ENCODE assay signal across 8 cellular contexts in the genomic region with DNA sequence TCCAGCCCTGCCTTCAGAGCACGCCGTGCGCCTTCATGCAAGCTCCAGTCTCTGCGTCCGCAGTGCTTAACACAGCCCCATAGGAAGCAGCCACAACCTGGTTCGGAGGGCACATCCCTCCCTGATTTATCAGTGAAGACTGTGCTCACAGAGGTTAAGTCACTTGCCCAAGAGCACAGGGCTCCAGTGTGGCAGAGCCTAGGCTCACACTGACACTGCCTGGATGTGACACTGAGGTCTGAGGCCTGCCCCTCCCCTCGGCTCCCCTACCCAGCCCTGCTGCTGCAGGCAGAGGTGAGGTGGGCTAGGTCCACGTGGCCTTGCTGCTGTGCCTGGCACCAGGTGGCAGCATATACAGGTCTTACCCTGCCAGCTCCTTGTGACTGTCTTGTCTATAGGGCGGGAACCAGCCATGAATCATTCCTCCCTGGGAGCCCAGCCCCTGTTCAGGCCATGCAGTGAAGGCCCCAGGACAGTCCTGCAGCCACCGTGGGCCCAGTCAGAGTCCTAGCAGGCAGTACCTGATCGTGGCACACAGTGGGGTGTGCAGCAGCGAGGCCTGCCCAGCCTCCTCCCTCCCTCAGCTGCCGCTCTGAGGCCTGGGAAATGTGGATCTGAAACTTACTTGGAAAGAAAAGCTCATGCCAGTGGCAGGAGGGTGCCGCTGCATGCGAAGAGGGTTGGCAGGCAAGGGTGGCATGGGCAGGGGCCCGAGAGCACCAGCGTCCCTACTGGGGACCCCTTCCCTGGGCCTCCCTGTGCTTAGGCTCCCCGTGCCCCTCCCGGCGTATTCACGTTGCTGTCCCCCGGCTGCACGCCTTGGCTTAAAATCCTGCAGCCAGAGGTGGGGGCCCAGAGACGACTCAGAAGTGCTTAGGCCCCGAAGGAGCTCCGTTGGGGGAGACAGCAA. TPM values are rescaled to one million over a fixed set of nuclear protein-coding genes. Genes with fewer than 3 reads are reported as not detected.
DNase-seq lines count a peak whose midpoint lies in the region; ATAC-seq and TF ChIP-seq lines count a peak whose summit lies in the region.

No MANE protein-coding gene starts in this region.

- H3K27me3 Mint-ChIP-seq in dendritic cell treated with granulocyte-macrophage colony-stimulating factor and Interleukin-4, amounts not matched to agents 40 ng/mL and 50 ng/mL, for 4 days: no peaks in the 10 kb centered on the region

- peaks cover 23% of the 10 kb centered on the region for H4K20me1 ChIP-seq in DND-41 (ENCODE audit: insufficient read depth, low read length)

- H3K4me1 ChIP-seq in DND-41 (ENCODE audit: insufficient read depth, low read length) (peaks cover 38% of the 10 kb centered on the region), suprapubic skin (peaks cover 56% of the 10 kb centered on the region)

- peak overlapping the region; percentile 68; the same call in 1 of the 2 replicates for H2AFZ ChIP-seq in DND-41 (ENCODE audit: low read depth, low read length)

- H3K9me3 ChIP-seq in DND-41 (ENCODE audit: insufficient read depth, low read length, severe bottlenecking) (no peaks in the 10 kb centered on the region), suprapubic skin (no peaks in the 10 kb centered on the region)

- ATAC-seq in DND-41 (ENCODE audit: insufficient read depth, low read depth): peak; percentile 24
- ATAC-seq in GM18858 (IDR thresholded peaks at IDR 0.05; ENCODE audit: unreplicated experiment): no peak
- no peak for ATAC-seq in GM21786 (IDR thresholded peaks at IDR 0.05; ENCODE audit: unreplicated experiment)

- H3K4me3 Mint-ChIP-seq in dendritic cell treated with granulocyte-macrophage colony-stimulating factor and Interleukin-4, amounts not matched to agents 40 ng/mL and 50 ng/mL, for 4 days: peak overlapping the region; percentile 97

- TF ChIP-seq EP300 in suprapubic skin (IDR thresholded peaks at IDR 0.05): no peak

- H3K9me3 Mint-ChIP-seq in dendritic cell treated with granulocyte-macrophage colony-stimulating factor and Interleukin-4, amounts not matched to agents 40 ng/mL and 50 ng/mL, for 4 days: peaks cover 9% of the 10 kb centered on the region

- peak overlapping the region; percentile 64 for H3K4me2 ChIP-seq in DND-41 (ENCODE audit: insufficient read depth, low read length)

- TF ChIP-seq CTCF in DND-41 (IDR thresholded peaks at IDR 0.05; ENCODE audit: borderline replicate concordance, extremely low read depth, low read length, poor library complexity, severe bottlenecking) (peak; percentile 60), LNCAP (IDR thresholded peaks at IDR 0.05) (peak; percentile 58), WI38 (IDR thresholded peaks at IDR 0.05; ENCODE audit: low read depth, low read length) (0 out of 2 replicates have a peak, but pooled peaks have one; percentile 6), suprapubic skin (IDR thresholded peaks at IDR 0.05) (no peak)

- H3K79me2 ChIP-seq in DND-41 (ENCODE audit: insufficient read depth, low read length): peaks cover 42% of the 10 kb centered on the region

- intact Hi-C loops in dendritic cell treated with granulocyte-macrophage colony-stimulating factor and Interleukin-4, amounts not matched to agents 40 ng/mL and 50 ng/mL, for 4 days (cut with micrococcal nuclease): loop anchor here (5.0 to 10.0 kb wide), 2 partner anchors 33 to 154 kb away; no protein-coding TSS in a partner anchor

- H3K4me3 ChIP-seq in DND-41 (ENCODE audit: low read depth in 1 of 2, low read length in 2 of 2): peak overlapping the region in 1 of 2 experiments; percentile 67; a peak in 3 of 4 replicates
- H3K4me3 ChIP-seq in WI38 (ENCODE audit: low read depth, low read length): peak overlapping the region; percentile 80
- H3K4me3 ChIP-seq in suprapubic skin: peak overlapping the region; percentile 87

- H3K27me3 ChIP-seq in DND-41 (ENCODE audit: insufficient read depth, low read length, poor library complexity) (no peaks in the 10 kb centered on the region), suprapubic skin (no peaks in the 10 kb centered on the region)

- H3K4me1 Mint-ChIP-seq in dendritic cell treated with granulocyte-macrophage colony-stimulating factor and Interleukin-4, amounts not matched to agents 40 ng/mL and 50 ng/mL, for 4 days (ENCODE audit: low read depth): peaks cover 66% of the 10 kb centered on the region

- TF ChIP-seq POLR2A in suprapubic skin (IDR thresholded peaks at IDR 0.05): no peak

- peak overlapping the region; percentile 90 for H3K9ac ChIP-seq in DND-41 (ENCODE audit: low read depth, low read length)

- peak; percentile 52 for DNase-seq in DND-41
- peak; percentile 47 to 61 for DNase-seq in lung microvascular endothelial cell (ENCODE audit: low read depth in 2 of 2)
- no peak for DNase-seq in suprapubic skin (ENCODE audit: low spot score in 2 of 2)

- peaks cover 20% of the 10 kb centered on the region for H3K36me3 ChIP-seq in DND-41 (ENCODE audit: insufficient read depth, low read length)
- H3K36me3 ChIP-seq in suprapubic skin: no peaks in the 10 kb centered on the region

- WGBS in suprapubic skin: 71% methylated on average over 11 of the region's 26 CpGs

- no peak overlapping the region; the same call in 1 of the 2 replicates for H3K27ac ChIP-seq in DND-41 (ENCODE audit: low read length)
- H3K27ac ChIP-seq in suprapubic skin: peak overlapping the region; percentile 88

- peak overlapping the region; percentile 92 for H3K27ac Mint-ChIP-seq in dendritic cell treated with granulocyte-macrophage colony-stimulating factor and Interleukin-4, amounts not matched to agents 40 ng/mL and 50 ng/mL, for 4 days

- H3K36me3 Mint-ChIP-seq in dendritic cell treated with granulocyte-macrophage colony-stimulating factor and Interleukin-4, amounts not matched to agents 40 ng/mL and 50 ng/mL, for 4 days (ENCODE audit: low read depth): peaks cover 53% of the 10 kb centered on the region

RNA-seq across cellular contexts. Expression of a gene that starts 1.2 kb away (rescaled TPM):
- total RNA-seq in lung microvascular endothelial cell (80.6 and 128 TPM in 2 replicates), suprapubic skin (10 to 100 TPM; 19.2 to 46.2 (median 36.6) TPM)

RNA-seq across cellular contexts. Expression of a gene that starts 23.2 kb away (rescaled TPM):
- 12.9 and 15.3 TPM in 2 replicates for total RNA-seq in lung microvascular endothelial cell
- total RNA-seq in suprapubic skin: 10 to 100 TPM; 24.8 to 43.2 (median 35.4) TPM

Comparison
In these comparisons a context has a peak if more than half of its experiments do, and no peak if none do; other contexts are left out.
1. DNase-seq: peak in DND-41 (single experiment) and lung microvascular endothelial cell (2 of 2); none in suprapubic skin (0 of 2).
2. CTCF ChIP-seq: peak in DND-41 (single experiment), LNCAP (single experiment) and WI38 (single experiment); none in suprapubic skin (0 of 2).